In the genomic region with DNA sequence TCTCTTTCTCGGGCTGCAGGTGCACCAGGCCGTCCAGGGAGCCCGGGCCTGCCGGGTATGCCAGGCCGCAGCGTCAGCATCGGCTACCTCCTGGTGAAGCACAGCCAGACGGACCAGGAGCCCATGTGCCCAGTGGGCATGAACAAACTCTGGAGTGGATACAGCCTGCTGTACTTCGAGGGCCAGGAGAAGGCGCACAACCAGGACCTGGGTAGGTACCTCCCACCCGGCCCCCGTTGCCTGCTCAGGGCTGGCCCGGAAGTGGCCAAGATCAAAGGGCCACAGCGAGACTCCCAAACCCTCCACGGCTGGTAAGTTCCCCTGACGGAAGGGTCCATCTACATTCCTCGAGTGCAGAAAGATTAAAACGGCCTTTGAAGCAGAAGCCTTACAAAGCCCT, we compare ENCODE assay signal across 20 cellular contexts. TPM values are rescaled to one million over a fixed set of nuclear protein-coding genes. Genes with fewer than 3 reads are reported as not detected.
DNase-seq lines count a peak whose midpoint lies in the region; ATAC-seq and TF ChIP-seq lines count a peak whose summit lies in the region.
"Had no signal": no experiment of that assay in that cellular context is flagged by ENCODE, and none has a peak within 500 bp of the region (broad histone marks: within the 10 kb centered on the region; RNA-seq: fewer than 3 reads in every experiment).

No MANE protein-coding gene starts in this region.

- H3K27ac ChIP-seq in left ventricle myocardium inferior (replicated peaks) (peak overlapping the region; percentile 92), esophagus muscularis mucosa (replicated peaks in 1 of 4) (peak overlapping the region; percentile 69 to 79 (median 78)), upper lobe of right lung (no peak overlapping the region)
- H3K27ac ChIP-seq: ovary had no signal

- H3K9me3 Mint-ChIP-seq in osteocyte (ENCODE audit: unreplicated experiment): no peaks in the 10 kb centered on the region

- TF ChIP-seq EP300 in esophagus muscularis mucosa (IDR thresholded peaks at IDR 0.05): no peak

- DNase-seq in left ventricle myocardium inferior (no peak), left ventricle myocardium superior (no peak), esophagus muscularis mucosa (ENCODE audit: extremely low spot score) (no peak), osteocyte (ENCODE audit: extremely low spot score, unreplicated experiment) (no peak), upper lobe of right lung (no peak), COR-L47 (lab: John Stamatoyannopoulos, UW) (no peak), middle frontal gyrus (ENCODE audit: extremely low spot score, low spot score) (no peak)
- DNase-seq: ACHN; activated CD4-positive, alpha-beta T cell treated with anti-CD3 and anti-CD28 coated beads for 48 hours; activated CD8-positive, alpha-beta memory T cell treated with anti-CD3 and anti-CD28 coated beads, Interleukin-2, amount 50 U/mL, for 4 hours; activated effector memory CD4-positive, alpha-beta T cell treated with Interleukin-2 at 50 U/mL for 16 hours; amniotic stem cell; MM.1S; NCI-H146; NCI-H82; SK-N-SH; stimulated activated CD4-positive, alpha-beta T cell treated with anti-CD3 and anti-CD28 coated beads, Interleukin-4, amount 100 ng/mL, for 4 hours had no signal

- no peak for TF ChIP-seq POLR2A in esophagus muscularis mucosa (IDR thresholded peaks at IDR 0.05; ENCODE audit: low read depth)

- H3K4me1 Mint-ChIP-seq in osteocyte (ENCODE audit: unreplicated experiment): peaks cover 36% of the 10 kb centered on the region

- H3K4me3 ChIP-seq in left ventricle myocardium inferior: no peak overlapping the region
- no peak overlapping the region for H3K4me3 ChIP-seq in esophagus muscularis mucosa
- H3K4me3 ChIP-seq in upper lobe of right lung: no peak overlapping the region
- H3K4me3 ChIP-seq: ovary had no signal

- H3K4me1 ChIP-seq in left ventricle myocardium inferior (peaks cover 60% of the 10 kb centered on the region), esophagus muscularis mucosa (peaks cover 45 to 62% (median 51%) of the 10 kb centered on the region in 4 donors), upper lobe of right lung (peaks cover 21% of the 10 kb centered on the region)

- peak overlapping the region; percentile 60 for H3K27ac Mint-ChIP-seq in osteocyte (ENCODE audit: unreplicated experiment)

- 83% methylated on average over 17 of the region's 18 CpGs for WGBS in esophagus muscularis mucosa

- ATAC-seq in left ventricle myocardium superior: no peak
- ATAC-seq in upper lobe of right lung: peak; percentile 1
- no peak for ATAC-seq in HG02840 (IDR thresholded peaks at IDR 0.05; ENCODE audit: low FRiP score, unreplicated experiment)
- ATAC-seq: Panc1 had no signal

- TF ChIP-seq CTCF in left ventricle myocardium inferior (IDR thresholded peaks at IDR 0.05; ENCODE audit: borderline replicate concordance) (no peak), esophagus muscularis mucosa (IDR thresholded peaks at IDR 0.05) (no peak), osteocyte (IDR thresholded peaks at IDR 0.05) (no peak), upper lobe of right lung (IDR thresholded peaks at IDR 0.05) (no peak)

- H3K36me3 Mint-ChIP-seq in osteocyte (ENCODE audit: unreplicated experiment): peaks cover 64% of the 10 kb centered on the region

- intact Hi-C loops in left ventricle myocardium inferior (cut with micrococcal nuclease): no loop called here
- intact Hi-C loops in left ventricle myocardium superior (cut with micrococcal nuclease): loop anchor here (10.0 kb wide), 1 partner anchor 58 kb away; the partner anchor contains the start of gene RAB20
- intact Hi-C loops in esophagus muscularis mucosa (cut with DNase I): loop anchor here (5.0 kb wide), 1 partner anchor 56 kb away; the partner anchor contains the start of gene RAB20
- intact Hi-C loops in upper lobe of right lung (cut with DNase I): no loop called here

- no peaks in the 10 kb centered on the region for H3K27me3 Mint-ChIP-seq in osteocyte (ENCODE audit: unreplicated experiment)

- H3K36me3 ChIP-seq in left ventricle myocardium inferior (peaks cover 82% of the 10 kb centered on the region), esophagus muscularis mucosa (peaks cover 57 to 99% (median 95%) of the 10 kb centered on the region in 4 donors), upper lobe of right lung (peaks cover 66% of the 10 kb centered on the region)
- H3K36me3 ChIP-seq: ovary had no signal

- no peaks in the 10 kb centered on the region for H3K9me3 ChIP-seq in left ventricle myocardium inferior (replicated peaks)
- H3K9me3 ChIP-seq in esophagus muscularis mucosa: no peaks in the 10 kb centered on the region
- H3K9me3 ChIP-seq in upper lobe of right lung: no peaks in the 10 kb centered on the region
- H3K9me3 ChIP-seq: ovary, SK-N-SH had no signal

- no peak overlapping the region for H3K4me3 Mint-ChIP-seq in osteocyte (ENCODE audit: unreplicated experiment)

- H3K27me3 ChIP-seq in left ventricle myocardium inferior (ENCODE audit: low read depth) (no peaks in the 10 kb centered on the region), esophagus muscularis mucosa (no peaks in the 10 kb centered on the region), upper lobe of right lung (no peaks in the 10 kb centered on the region)
- H3K27me3 ChIP-seq: ovary had no signal

RNA-seq across cellular contexts. Expression of gene RAB20, which starts 55.1 kb away (rescaled TPM):
- total RNA-seq in left ventricle myocardium inferior: 13.8 TPM
- total RNA-seq in left ventricle myocardium superior: 10.3 TPM
- 10 to 100 TPM; 10.9 to 40.6 (median 15.4) TPM for total RNA-seq in esophagus muscularis mucosa
- total RNA-seq in osteocyte: 10.0 and 11.7 TPM in 2 replicates
- 52.4 TPM for total RNA-seq in upper lobe of right lung

Comparison
In these comparisons a context has a peak if more than half of its experiments do, and no peak if none do; other contexts are left out.
1. intact Hi-C loops: an anchor here in left ventricle myocardium superior (10.0 kb wide) and esophagus muscularis mucosa (5.0 kb wide); none called in left ventricle myocardium inferior and upper lobe of right lung.